Comparison of ENCODE assay signal across 29 cellular contexts in genomic region chr5:129078247-129078646, GRCh38.
"Had no signal": no experiment of that assay in that cellular context is flagged by ENCODE, and none has a peak within 500 bp of the region (broad histone marks: within the 10 kb centered on the region; RNA-seq: fewer than 3 reads in every experiment).

No MANE protein-coding gene starts in this region.

- H3K27ac Mint-ChIP-seq: activated CD4-positive, alpha-beta T cell treated with anti-CD3 and anti-CD28 coated beads for 36 hours; activated CD4-positive, alpha-beta T cell treated with anti-CD3 and anti-CD28 coated beads, Interleukin-2, amount 10 ng/mL, durations not matched to agents 24 days and 14 days; activated CD8-positive, alpha-beta T cell treated with anti-CD3 and anti-CD28 coated beads for 36 hours; activated naive CD8-positive, alpha-beta T cell; activated T-helper 17 cell treated with anti-CD3 and anti-CD28 coated beads, Interleukin-2, amount 50 U/mL, for 72 hours; effector memory CD8-positive, alpha-beta T cell; T-helper 17 cell; T-helper 2 cell treated with Interferon-gamma antibody and Interleukin-4, amounts not matched to agents 5 μg/mL and 100 μg/mL, for 36 hours had no signal

- H3K27ac ChIP-seq: body of pancreas, esophagus squamous epithelium had no signal

- H3K4me3 Mint-ChIP-seq: activated CD4-positive, alpha-beta T cell treated with anti-CD3 and anti-CD28 coated beads for 36 hours; activated CD4-positive, alpha-beta T cell treated with anti-CD3 and anti-CD28 coated beads, Interleukin-2, amount 10 ng/mL, durations not matched to agents 24 days and 14 days; activated CD8-positive, alpha-beta T cell treated with anti-CD3 and anti-CD28 coated beads for 36 hours; activated naive CD8-positive, alpha-beta T cell; activated T-cell treated with anti-CD3 and anti-CD28 coated beads, Interleukin-2, amount 50 U/mL, for 4 hours; activated T-helper 17 cell treated with anti-CD3 and anti-CD28 coated beads, Interleukin-2, amount 50 U/mL, for 72 hours; effector memory CD8-positive, alpha-beta T cell; T-helper 17 cell; T-helper 2 cell treated with Interferon-gamma antibody and Interleukin-4, amounts not matched to agents 5 μg/mL and 100 μg/mL, for 36 hours had no signal

- H3K4me3 ChIP-seq: body of pancreas, esophagus squamous epithelium had no signal

- H3K4me1 Mint-ChIP-seq: activated CD4-positive, alpha-beta T cell treated with anti-CD3 and anti-CD28 coated beads for 36 hours; activated CD4-positive, alpha-beta T cell treated with anti-CD3 and anti-CD28 coated beads, Interleukin-2, amount 10 ng/mL, durations not matched to agents 24 days and 14 days; activated T-helper 17 cell treated with anti-CD3 and anti-CD28 coated beads, Interleukin-2, amount 50 U/mL, for 72 hours; T-helper 17 cell had no signal

- H3K9me3 Mint-ChIP-seq: activated CD4-positive, alpha-beta T cell treated with anti-CD3 and anti-CD28 coated beads, Interleukin-2, amount 10 ng/mL, durations not matched to agents 24 days and 14 days; activated CD8-positive, alpha-beta T cell treated with anti-CD3 and anti-CD28 coated beads for 36 hours; activated T-cell treated with anti-CD3 and anti-CD28 coated beads, Interleukin-2, amount 50 U/mL, for 4 hours; activated T-helper 17 cell treated with anti-CD3 and anti-CD28 coated beads, Interleukin-2, amount 50 U/mL, for 72 hours; effector memory CD8-positive, alpha-beta T cell; T-helper 2 cell treated with Interferon-gamma antibody and Interleukin-4, amounts not matched to agents 5 μg/mL and 100 μg/mL, for 36 hours had no signal

- H3K4me1 ChIP-seq: body of pancreas, esophagus squamous epithelium had no signal

- H3K36me3 ChIP-seq: esophagus squamous epithelium had no signal

- H3K27me3 ChIP-seq: body of pancreas, esophagus squamous epithelium had no signal

- ATAC-seq: activated CD4-positive, alpha-beta T cell treated with anti-CD3 and anti-CD28 coated beads for 36 hours; activated CD8-positive, alpha-beta T cell treated with anti-CD3 and anti-CD28 coated beads for 36 hours; activated T-cell treated with anti-CD3 and anti-CD28 coated beads, Interleukin-2, amount 50 U/mL, for 4 hours; activated T-helper 17 cell treated with anti-CD3 and anti-CD28 coated beads, Interleukin-2, amount 50 U/mL, for 72 hours; body of pancreas; effector memory CD8-positive, alpha-beta T cell; T-helper 17 cell had no signal

- DNase-seq: activated CD4-positive, alpha-beta T cell treated with anti-CD3 and anti-CD28 coated beads for 36 hours; activated CD4-positive, alpha-beta T cell treated with anti-CD3 and anti-CD28 coated beads, Interleukin-2, amount 10 ng/mL, durations not matched to agents 24 days and 14 days; activated CD4-positive, CD25-positive, alpha-beta regulatory T cell; activated CD4-positive, CD25-positive, alpha-beta regulatory T cell treated with anti-CD3 and anti-CD28 coated beads, Interleukin-2, amount 50 U/mL, for 72 hours; activated CD8-positive, alpha-beta memory T cell treated with anti-CD3 and anti-CD28 coated beads for 24 hours; activated CD8-positive, alpha-beta T cell treated with anti-CD3 and anti-CD28 coated beads for 36 hours; activated effector memory CD4-positive, alpha-beta T cell treated with Interleukin-2 at 50 U/mL for 16 hours; activated gamma-delta T cell treated with Interleukin-2 at 50 U/mL for 16 hours; activated naive CD4-positive, alpha-beta T cell treated with anti-CD3 and anti-CD28 coated beads, Interleukin-2, amount 50 U/mL, for 16 hours; activated naive CD4-positive, alpha-beta T cell treated with Interleukin-2 at 50 U/mL for 16 hours; activated T-cell treated with anti-CD3 and anti-CD28 coated beads, Interleukin-2, amount 50 U/mL, for 4 hours; amniotic stem cell; anterior cingulate cortex; body of pancreas; caudate nucleus; cortex of kidney; dermis blood vessel endothelial cell; effector CD4-positive, alpha-beta T cell; effector memory CD8-positive, alpha-beta T cell; erythroblast; esophagus squamous epithelium; foreskin melanocyte; head of caudate nucleus; T-helper 1 cell; T-helper 17 cell; T1000 had no signal

- H3K36me3 Mint-ChIP-seq: activated naive CD8-positive, alpha-beta T cell had no signal

- H3K9me3 ChIP-seq: body of pancreas, esophagus squamous epithelium had no signal
